8 cellular contexts compared by ENCODE assay signal in genomic region chr11:75773595-75774353, GRCh38. TPM values are rescaled to one million over a fixed set of nuclear protein-coding genes. Genes with fewer than 3 reads are reported as not detected.
DNase-seq lines count a peak whose midpoint lies in the region; ATAC-seq lines count a peak whose summit lies in the region.

No MANE protein-coding gene starts in this region.

- CTCF ChIA-PET in activated naive CD4-positive, alpha-beta T cell treated with anti-CD3 and anti-CD28 coated beads for 36 hours (lab: Charles Lee), result no interaction called here

- H3K27ac Mint-ChIP-seq in activated naive CD4-positive, alpha-beta T cell treated with anti-CD3 and anti-CD28 coated beads for 36 hours, result peak overlapping the region; percentile 22
- peak overlapping the region; percentile 27 for H3K27ac Mint-ChIP-seq in stimulated activated naive CD8-positive, alpha-beta T cell treated with anti-CD3 and anti-CD28 coated beads, Interleukin-15, Interleukin-2, amounts not matched to agents 100 ng/mL and 50 ng/mL, for 24 hours

- no peaks in the 10 kb centered on the region for H3K9me3 Mint-ChIP-seq in activated naive CD4-positive, alpha-beta T cell treated with anti-CD3 and anti-CD28 coated beads for 36 hours
- no peaks in the 10 kb centered on the region for H3K9me3 Mint-ChIP-seq in stimulated activated naive CD8-positive, alpha-beta T cell treated with anti-CD3 and anti-CD28 coated beads, Interleukin-15, Interleukin-2, amounts not matched to agents 100 ng/mL and 50 ng/mL, for 24 hours

- in situ Hi-C loops in ACHN (cut with HindIII; ENCODE audit: low pct_ligation_motif_present, low pct_unique_long_range_greater_than_20kb, low sequenced_read_pairs), result no loop called here

- peaks cover 3% of the 10 kb centered on the region for H3K36me3 Mint-ChIP-seq in activated naive CD4-positive, alpha-beta T cell treated with anti-CD3 and anti-CD28 coated beads for 36 hours (ENCODE audit: low read depth)
- no peaks in the 10 kb centered on the region for H3K36me3 Mint-ChIP-seq in stimulated activated naive CD8-positive, alpha-beta T cell treated with anti-CD3 and anti-CD28 coated beads, Interleukin-15, Interleukin-2, amounts not matched to agents 100 ng/mL and 50 ng/mL, for 24 hours (ENCODE audit: low read depth)

- peak; percentile 79 for ATAC-seq in HG02973 (IDR thresholded peaks at IDR 0.05; ENCODE audit: unreplicated experiment)

- peaks cover 23% of the 10 kb centered on the region for H3K4me1 Mint-ChIP-seq in activated naive CD4-positive, alpha-beta T cell treated with anti-CD3 and anti-CD28 coated beads for 36 hours (ENCODE audit: low read depth)
- H3K4me1 Mint-ChIP-seq in stimulated activated naive CD8-positive, alpha-beta T cell treated with anti-CD3 and anti-CD28 coated beads, Interleukin-15, Interleukin-2, amounts not matched to agents 100 ng/mL and 50 ng/mL, for 24 hours (ENCODE audit: low read depth), result peaks cover 41% of the 10 kb centered on the region

- DNase-seq in activated naive CD4-positive, alpha-beta T cell treated with anti-CD3 and anti-CD28 coated beads for 36 hours, result peak; percentile 77
- no peak for DNase-seq in activated naive CD4-positive, alpha-beta T cell treated with Interleukin-2 at 50 U/mL for 16 hours
- peak; percentile 18 for DNase-seq in SIG-M5 (lab: John Stamatoyannopoulos, UW)
- DNase-seq in NCI-H1694 treated with DMSO at 0.1 percent for 48 hours (lab: John Stamatoyannopoulos, UW), result no peak
- no peak for DNase-seq in hepatic stellate cell (ENCODE audit: low spot score)
- no peak for DNase-seq in ACHN

- no peak overlapping the region for H3K4me3 Mint-ChIP-seq in activated naive CD4-positive, alpha-beta T cell treated with anti-CD3 and anti-CD28 coated beads for 36 hours
- no peak overlapping the region for H3K4me3 Mint-ChIP-seq in stimulated activated naive CD8-positive, alpha-beta T cell treated with anti-CD3 and anti-CD28 coated beads, Interleukin-15, Interleukin-2, amounts not matched to agents 100 ng/mL and 50 ng/mL, for 24 hours

- intact Hi-C loops in activated naive CD4-positive, alpha-beta T cell treated with anti-CD3 and anti-CD28 coated beads for 36 hours (cut with micrococcal nuclease), result loop anchor here (1.0 kb wide), 1 partner anchor 41 kb away; no protein-coding TSS in a partner anchor

- peaks cover 4% of the 10 kb centered on the region for H3K27me3 Mint-ChIP-seq in activated naive CD4-positive, alpha-beta T cell treated with anti-CD3 and anti-CD28 coated beads for 36 hours (ENCODE audit: low read depth)
- peaks cover 18% of the 10 kb centered on the region for H3K27me3 Mint-ChIP-seq in stimulated activated naive CD8-positive, alpha-beta T cell treated with anti-CD3 and anti-CD28 coated beads, Interleukin-15, Interleukin-2, amounts not matched to agents 100 ng/mL and 50 ng/mL, for 24 hours

RNA-seq across cellular contexts. Expression of gene DGAT2, which starts 5.2 kb away (rescaled TPM):
- 1 to 10 TPM; 3.4 to 4.2 TPM for total RNA-seq in activated naive CD4-positive, alpha-beta T cell treated with anti-CD3 and anti-CD28 coated beads for 36 hours

RNA-seq across cellular contexts. Expression of gene UVRAG, which starts 41.2 kb away (rescaled TPM):
- 10 to 100 TPM; 15.9 to 18.3 TPM for total RNA-seq in activated naive CD4-positive, alpha-beta T cell treated with anti-CD3 and anti-CD28 coated beads for 36 hours

RNA-seq across cellular contexts. Expression of gene MOGAT2, which starts 56.1 kb away (rescaled TPM):
- not detected for total RNA-seq in activated naive CD4-positive, alpha-beta T cell treated with anti-CD3 and anti-CD28 coated beads for 36 hours

Comparison
In these comparisons a context has a peak if more than half of its experiments do, and no peak if none do; other contexts are left out.
1. DNase-seq: peak in activated naive CD4-positive, alpha-beta T cell treated with anti-CD3 and anti-CD28 coated beads for 36 hours (single experiment) and SIG-M5 (single experiment); none in activated naive CD4-positive, alpha-beta T cell treated with Interleukin-2 at 50 U/mL for 16 hours (single experiment), NCI-H1694 treated with DMSO at 0.1 percent for 48 hours (single experiment), hepatic stellate cell (single experiment) and ACHN (single experiment).